In the genomic region with DNA sequence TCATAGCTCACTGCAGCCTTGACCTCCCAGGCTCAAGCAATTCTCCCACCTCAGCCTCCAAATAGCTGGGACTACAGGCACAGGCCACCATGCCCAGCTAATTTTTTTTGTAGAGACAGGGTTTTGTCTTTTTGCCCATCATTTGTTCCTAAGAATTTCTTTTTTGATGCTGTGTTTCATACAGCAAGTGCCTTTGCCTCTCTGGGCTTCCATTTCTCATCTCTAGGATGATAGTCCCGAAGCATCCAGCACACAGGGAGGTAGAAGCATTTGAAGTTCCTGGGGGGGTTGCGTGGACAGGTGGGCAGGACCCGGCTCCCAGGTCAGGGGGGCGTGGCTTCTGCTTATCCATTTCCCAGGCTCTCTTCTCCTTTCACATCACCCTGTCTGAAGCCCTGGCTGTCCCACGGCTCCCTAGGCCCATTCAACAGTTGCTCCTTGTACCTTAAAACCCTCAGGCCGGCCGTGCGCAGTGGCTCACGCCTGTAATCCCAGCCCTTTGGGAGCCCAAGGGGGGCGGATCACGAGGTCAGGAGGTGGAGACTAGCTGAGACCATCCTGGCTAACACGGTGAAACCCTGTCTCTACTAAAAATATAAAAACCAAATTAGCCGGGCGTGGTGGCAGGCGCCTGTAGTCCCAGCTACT, we compare ENCODE assay signal across 1 cellular context.
TF ChIP-seq lines count a peak whose summit lies in the region.

No MANE protein-coding gene starts in this region.

TF ChIP-seq in K562, 482 proteins besides CTCF, POLR2A, EP300 and RAD21:
- TF ChIP-seq ATF2 (CRISPR knock-in tag; IDR thresholded peaks at IDR 0.05) (no peak), RBM25 (IDR thresholded peaks at IDR 0.05; ENCODE audit: low read depth, low read length, severe bottlenecking) (peak; percentile 46), ZFP36 (IDR thresholded peaks at IDR 0.05; ENCODE audit: low read depth, low read length, partially characterized antibody) (peak; percentile 71), MXI1 (IDR thresholded peaks at IDR 0.05; ENCODE audit: low read depth, low read length) (no peak), BCOR (IDR thresholded peaks at IDR 0.05) (peak; percentile 71), HDAC1 (IDR thresholded peaks at IDR 0.05) (no peak), KDM1A (IDR thresholded peaks at IDR 0.05) (0 out of 4 replicates have a peak, but pooled peaks of 1 of the 2 experiments have one; percentile 41), ZKSCAN1 (IDR thresholded peaks at IDR 0.05; ENCODE audit: low read depth, low read length) (no peak), ZBTB33 (CRISPR knock-in tag; IDR thresholded peaks at IDR 0.05) (0 out of 2 replicates have a peak, but pooled peaks have one; percentile 14), FOXK1 (CRISPR knock-in tag; IDR thresholded peaks at IDR 0.05; ENCODE audit: borderline replicate concordance) (no peak)
